12 cellular contexts compared by ENCODE assay signal in genomic region chr16:83945587-83945986, GRCh38. TPM values are rescaled to one million over a fixed set of nuclear protein-coding genes. Genes with fewer than 3 reads are reported as not detected.
"Had no signal": no experiment of that assay in that cellular context is flagged by ENCODE, and none has a peak within 500 bp of the region (broad histone marks: within the 10 kb centered on the region; RNA-seq: fewer than 3 reads in every experiment).

No MANE protein-coding gene starts in this region.

- H3K4me3 ChIP-seq: GM23248, HAP-1 had no signal

- DNase-seq: GM23248, GOT3, H7, HFFc6, KBM-7 had no signal

- ATAC-seq: HCT116 had no signal

- FAIRE-seq: HTR-8/SVneo had no signal

- H3K27ac ChIP-seq: GM23248, HL-60, KMS-11 had no signal

- H3K4me1 ChIP-seq: HAP-1 had no signal

- H3K9ac ChIP-seq: GM23248, KMS-11 had no signal

- H3K36me3 ChIP-seq: HAP-1 had no signal

- H3K9me3 ChIP-seq: HAP-1 had no signal

RNA-seq across cellular contexts. Expression of gene NECAB2, which starts 22.5 kb away (rescaled TPM):
- total RNA-seq: GM23248, HT-29 had no signal
- polyA plus RNA-seq: IgD-negative memory B cell had no signal
